9 cellular contexts compared by ENCODE assay signal in the genomic region with DNA sequence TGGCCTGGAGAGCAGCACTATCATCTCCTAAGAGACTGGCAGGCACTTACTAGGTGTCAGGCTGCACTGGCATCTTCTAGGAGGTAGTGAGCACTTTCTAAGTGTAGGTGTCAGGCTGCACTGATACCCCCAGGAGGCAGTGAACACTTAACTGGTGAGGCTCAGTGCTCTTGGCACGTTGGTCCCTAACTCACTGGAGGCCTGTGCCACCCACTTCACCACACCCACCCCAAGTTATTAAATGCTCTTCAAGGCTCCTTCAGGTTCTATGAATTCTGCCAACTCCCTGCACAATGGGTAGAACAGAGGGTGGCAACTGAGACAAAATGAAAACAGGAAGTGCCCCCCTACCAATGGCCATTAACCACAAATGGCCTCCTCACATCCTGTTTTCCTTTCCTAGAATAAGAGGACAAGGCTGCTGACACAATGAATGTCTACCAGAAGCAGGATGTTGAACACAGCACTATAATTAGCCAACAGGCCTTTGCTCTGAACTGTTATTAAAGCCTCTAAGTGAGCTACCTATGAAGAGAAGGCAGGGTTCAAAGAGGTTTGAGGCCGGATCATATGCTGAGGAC. TPM values are rescaled to one million over a fixed set of nuclear protein-coding genes. Genes with fewer than 3 reads are reported as not detected.
A peak's percentile ranks its signal among the peaks of the same experiment; 100 is the strongest.
DNase-seq lines count a peak whose midpoint lies in the region; ATAC-seq and TF ChIP-seq lines count a peak whose summit lies in the region.
"Had no signal": no experiment of that assay in that cellular context is flagged by ENCODE, and none has a peak within 500 bp of the region (broad histone marks: within the 10 kb centered on the region; RNA-seq: fewer than 3 reads in every experiment).

No MANE protein-coding gene starts in this region.

- H3K4me1 Mint-ChIP-seq in activated CD4-positive, alpha-beta memory T cell treated with anti-CD3 and anti-CD28 coated beads, Interleukin-2, amount 10 ng/mL, durations not matched to agents 7 days and 5 days: peaks cover 59% of the 10 kb centered on the region

- peak overlapping the region; percentile 82 for H3K27ac Mint-ChIP-seq in activated CD4-positive, alpha-beta memory T cell treated with anti-CD3 and anti-CD28 coated beads, Interleukin-2, amount 10 ng/mL, durations not matched to agents 7 days and 5 days

- H3K27me3 ChIP-seq in DOHH2 (ENCODE audit: control insufficient read depth, low read length) (no peaks in the 10 kb centered on the region), lung (ENCODE audit: control insufficient read depth, insufficient read depth) (no peaks in the 10 kb centered on the region), HAP-1 (ENCODE audit: low read depth) (peaks cover 7% of the 10 kb centered on the region; the same call in 1 of the 2 replicates)

- peaks cover 15% of the 10 kb centered on the region for H4K20me1 ChIP-seq in DOHH2 (ENCODE audit: control insufficient read depth, insufficient read depth, low read depth, low read length)

- peak overlapping the region; percentile 35 for H3K4me2 ChIP-seq in DOHH2 (ENCODE audit: low read length)

- peaks cover 17% of the 10 kb centered on the region for H3F3A ChIP-seq in DOHH2 (ENCODE audit: control insufficient read depth, insufficient read depth)

- CTCF ChIA-PET in activated CD4-positive, alpha-beta memory T cell treated with anti-CD3 and anti-CD28 coated beads, Interleukin-2, amount 10 ng/mL, durations not matched to agents 7 days and 5 days (lab: Charles Lee): interaction anchor here (0.8 to 2.6 kb wide), 6 partner anchors 24 to 288 kb away, joined by 3 to 10 read pairs (median 4); no protein-coding TSS in a partner anchor

- no peaks in the 10 kb centered on the region for H3K79me2 ChIP-seq in DOHH2 (ENCODE audit: control insufficient read depth, low read length)

- no peak for TF ChIP-seq CTCF in DOHH2 (IDR thresholded peaks at IDR 0.05; ENCODE audit: low read depth, low read length, poor library complexity, severe bottlenecking)
- no peak for TF ChIP-seq CTCF in lung (IDR thresholded peaks at IDR 0.05; ENCODE audit: control extremely low read depth, extremely low read depth)

- peaks cover 30% of the 10 kb centered on the region for H3K4me1 ChIP-seq in DOHH2 (ENCODE audit: control insufficient read depth, low read length)
- H3K4me1 ChIP-seq in lung (ENCODE audit: control insufficient read depth in 2 of 2, insufficient read depth in 2 of 2, low read length in 2 of 2): peaks cover 8 to 21% of the 10 kb centered on the region in 2 donors
- no peaks in the 10 kb centered on the region for H3K4me1 ChIP-seq in HAP-1

- H3K36me3 ChIP-seq in DOHH2 (ENCODE audit: control insufficient read depth, low read length): peaks cover 53% of the 10 kb centered on the region
- peaks cover 41 to 44% of the 10 kb centered on the region in 2 donors for H3K36me3 ChIP-seq in lung (ENCODE audit: control insufficient read depth in 2 of 2, insufficient read depth in 2 of 2, low read length in 2 of 2)
- H3K36me3 ChIP-seq in HAP-1 (replicated peaks): peaks cover 26% of the 10 kb centered on the region

- H3K4me3 Mint-ChIP-seq in activated CD4-positive, alpha-beta memory T cell treated with anti-CD3 and anti-CD28 coated beads, Interleukin-2, amount 10 ng/mL, durations not matched to agents 7 days and 5 days: no peak overlapping the region

- H3K9me3 Mint-ChIP-seq in activated CD4-positive, alpha-beta memory T cell treated with anti-CD3 and anti-CD28 coated beads, Interleukin-2, amount 10 ng/mL, durations not matched to agents 7 days and 5 days: no peaks in the 10 kb centered on the region

- H3K27ac ChIP-seq in DOHH2 (ENCODE audit: low read depth, low read length) (peak overlapping the region; percentile 29), lung (ENCODE audit: low read depth in 1 of 2, low read length in 1 of 2) (no peak overlapping the region)

- POLR2A ChIA-PET in activated CD4-positive, alpha-beta memory T cell treated with anti-CD3 and anti-CD28 coated beads, Interleukin-2, amount 10 ng/mL, durations not matched to agents 7 days and 5 days (lab: Charles Lee): interaction anchor here (1.3 to 1.4 kb wide), 2 partner anchors 18 to 28 kb away, joined by 3 to 8 read pairs; no protein-coding TSS in a partner anchor

- H3K9me3 ChIP-seq in DOHH2 (ENCODE audit: control insufficient read depth, insufficient read depth, low read length): no peaks in the 10 kb centered on the region
- peaks cover 0 to 2% of the 10 kb centered on the region in 2 donors for H3K9me3 ChIP-seq in lung (ENCODE audit: control insufficient read depth in 2 of 2, insufficient read depth in 1 of 2, low read length in 1 of 2)
- no peaks in the 10 kb centered on the region for H3K9me3 ChIP-seq in HAP-1

- peaks cover 64% of the 10 kb centered on the region for H3K36me3 Mint-ChIP-seq in activated CD4-positive, alpha-beta memory T cell treated with anti-CD3 and anti-CD28 coated beads, Interleukin-2, amount 10 ng/mL, durations not matched to agents 7 days and 5 days (ENCODE audit: low read depth)

- ATAC-seq in lung (ENCODE audit: insufficient read depth, low FRiP score) (peak; percentile 25), HG02763 (IDR thresholded peaks at IDR 0.05; ENCODE audit: unreplicated experiment) (no peak)

- H3K27me3 Mint-ChIP-seq in activated CD4-positive, alpha-beta memory T cell treated with anti-CD3 and anti-CD28 coated beads, Interleukin-2, amount 10 ng/mL, durations not matched to agents 7 days and 5 days: peaks cover 29% of the 10 kb centered on the region

- DNase-seq in NCI-H1417 (lab: John Stamatoyannopoulos, UW) (peak in 2 of 3 experiments; percentile 74 to 94), lung (ENCODE audit: low spot score) (no peak), H4 (ENCODE audit: low spot score) (no peak), NCI-H2107 treated with DMSO at 0.1 percent for 48 hours (lab: John Stamatoyannopoulos, UW; ENCODE audit: unreplicated experiment) (no peak), HAP-1 (ENCODE audit: low spot score in 2 of 2) (no peak)
- DNase-seq in activated CD4-positive, alpha-beta memory T cell treated with anti-CD3 and anti-CD28 coated beads, Interleukin-2, amount 10 ng/mL, durations not matched to agents 7 days and 5 days: peak; percentile 48
- DNase-seq: T-helper 9 cell had no signal

- H3K9me2 ChIP-seq in DOHH2 (replicated peaks; ENCODE audit: control insufficient read depth, low read length): no peaks in the 10 kb centered on the region

- H3K4me3 ChIP-seq in DOHH2 (ENCODE audit: low read length) (peak overlapping the region; percentile 7; the same call in 1 of the 2 replicates), lung (no peak overlapping the region), HAP-1 (no peak overlapping the region)

- WGBS in lung, 2 donors: 26 to 28% methylated on average over 2 of the region's 2 CpGs

- in situ Hi-C loops in HAP-1 (cut with MboI; ENCODE audit: low sequenced_read_pairs): no loop called here

RNA-seq across cellular contexts. Expression of a gene that starts 29.4 kb away (rescaled TPM):
- 10 to 100 TPM; 24.6 to 26.3 TPM for total RNA-seq in activated CD4-positive, alpha-beta memory T cell treated with anti-CD3 and anti-CD28 coated beads, Interleukin-2, amount 10 ng/mL, durations not matched to agents 7 days and 5 days
- total RNA-seq in lung: 10 to 100 TPM; 15.3 to 24.2 TPM
- polyA plus RNA-seq in lung: 10 to 100 TPM; 11.1 to 14.9 TPM
- 17.4 and 18.1 TPM in 2 replicates for total RNA-seq in H4 (2014; rRNA removed; shearing (Covaris generic))

RNA-seq across cellular contexts. Expression of a gene that starts 31.4 kb away (rescaled TPM):
- under 1 TPM in 1 of 2 experiments, not detected in 1; 0.53 TPM for total RNA-seq in activated CD4-positive, alpha-beta memory T cell treated with anti-CD3 and anti-CD28 coated beads, Interleukin-2, amount 10 ng/mL, durations not matched to agents 7 days and 5 days
- under 1 TPM in 1 of 2 donors, not detected in 1; 0.52 TPM for total RNA-seq in lung
- not detected for polyA plus RNA-seq in lung
- total RNA-seq in H4 (2014; rRNA removed; shearing (Covaris generic)): 0.21 and 4.3 TPM in 2 replicates

RNA-seq across cellular contexts. Expression of a gene that starts 51.7 kb away (rescaled TPM):
- total RNA-seq in activated CD4-positive, alpha-beta memory T cell treated with anti-CD3 and anti-CD28 coated beads, Interleukin-2, amount 10 ng/mL, durations not matched to agents 7 days and 5 days: under 1 TPM; 0.13 to 0.15 TPM
- total RNA-seq in lung: 10 to 100 TPM; 31.1 to 35.0 TPM
- 10 to 100 TPM in 1 of 2 donors, 1 to 10 TPM in 1; 3.1 to 47.7 TPM for polyA plus RNA-seq in lung
- not detected in 2 replicates for total RNA-seq in H4 (2014; rRNA removed; shearing (Covaris generic))

RNA-seq across cellular contexts. Expression of a gene that starts 57.7 kb away (rescaled TPM):
- total RNA-seq in activated CD4-positive, alpha-beta memory T cell treated with anti-CD3 and anti-CD28 coated beads, Interleukin-2, amount 10 ng/mL, durations not matched to agents 7 days and 5 days: under 1 TPM; 0.88 to 0.93 TPM
- total RNA-seq in lung: 10 to 100 TPM; 20.4 to 28.1 TPM
- 10 to 100 TPM; 28.7 to 55.0 TPM for polyA plus RNA-seq in lung
- 6.2 and 13.7 TPM in 2 replicates for total RNA-seq in H4 (2014; rRNA removed; shearing (Covaris generic))

Comparison
In these comparisons a context has a peak if more than half of its experiments do, and no peak if none do; other contexts are left out.
1. DNase-seq: peak in NCI-H1417 (2 of 3) and activated CD4-positive, alpha-beta memory T cell treated with anti-CD3 and anti-CD28 coated beads, Interleukin-2, amount 10 ng/mL, durations not matched to agents 7 days and 5 days (single experiment); none in lung (single experiment), H4 (single experiment), NCI-H2107 treated with DMSO at 0.1 percent for 48 hours (single experiment) and HAP-1 (0 of 2).
2. RNA of a gene that starts 51.7 kb away (total RNA-seq): 31.1 to 35.0 TPM in lung; 0.13 to 0.15 TPM in activated CD4-positive, alpha-beta memory T cell treated with anti-CD3 and anti-CD28 coated beads, Interleukin-2, amount 10 ng/mL, durations not matched to agents 7 days and 5 days and not detected in H4; every median in the first group is over 10 times any median in the second.